ENCODE assay signal across 1 cellular context in genomic region chr19:5436101-5436947, GRCh38.
TF ChIP-seq lines count a peak whose summit lies in the region.

No MANE protein-coding gene starts in this region.

TF ChIP-seq in IMR-90, 13 proteins besides CTCF, POLR2A, EP300 and RAD21:
- TF ChIP-seq BHLHE40 (IDR thresholded peaks at IDR 0.05; ENCODE audit: low read depth, low read length) (peak; percentile 30; the same call in 1 of the 2 replicates), RCOR1 (IDR thresholded peaks at IDR 0.05; ENCODE audit: insufficient replicate concordance, low read length) (no peak), CEBPB (IDR thresholded peaks at IDR 0.05; ENCODE audit: low read depth, low read length) (peak; percentile 34; the same call in 1 of the 2 replicates), MAZ (IDR thresholded peaks at IDR 0.05; ENCODE audit: borderline replicate concordance, low read depth, low read length) (peak; percentile 45; the same call in 1 of the 2 replicates), FOS (IDR thresholded peaks at IDR 0.05; ENCODE audit: low read depth, low read length) (peak; percentile 34; the same call in 1 of the 2 replicates), USF2 (IDR thresholded peaks at IDR 0.05; ENCODE audit: low read depth, low read length) (no peak)
TF ChIP-seq in IMR-90: peak in this region for 4.
